In the genomic region with DNA sequence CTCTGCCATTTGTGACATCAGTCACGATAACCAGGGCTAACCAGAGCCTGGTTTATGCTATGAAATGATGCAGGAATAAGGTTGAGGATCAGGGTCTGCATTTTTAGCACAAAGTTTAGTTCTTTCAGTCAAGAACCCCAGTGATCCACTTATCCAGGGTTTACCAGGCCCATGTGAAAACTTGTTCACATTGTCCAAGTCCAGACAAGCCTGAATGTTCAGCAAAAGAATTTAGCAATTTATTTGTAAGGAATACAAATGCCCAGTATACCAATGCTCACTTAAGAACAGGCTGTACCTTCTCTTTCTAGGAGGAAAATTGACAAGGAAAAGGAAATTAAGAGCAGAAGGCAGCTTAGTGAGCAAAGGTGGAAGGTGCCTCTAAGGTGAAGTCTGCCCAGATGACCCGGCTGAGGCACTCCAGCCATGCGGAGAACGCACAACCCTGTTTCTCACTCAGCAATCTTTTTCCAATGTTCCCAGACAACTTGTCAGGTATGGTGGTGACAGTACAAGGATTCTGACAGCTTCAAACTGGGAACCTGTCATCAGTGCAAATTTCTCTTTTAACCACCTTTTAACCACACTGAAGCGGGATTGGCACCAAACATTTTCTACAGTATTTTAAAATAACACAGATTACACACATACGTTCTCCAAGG, we compare ENCODE assay signal across 1 cellular context.
A peak's percentile ranks its signal among the peaks of the same experiment; 100 is the strongest.
TF ChIP-seq lines count a peak whose summit lies in the region.

No MANE protein-coding gene starts in this region.

TF ChIP-seq in HepG2, 621 proteins besides CTCF, POLR2A, EP300 and RAD21:
- TF ChIP-seq, protein P1, sequence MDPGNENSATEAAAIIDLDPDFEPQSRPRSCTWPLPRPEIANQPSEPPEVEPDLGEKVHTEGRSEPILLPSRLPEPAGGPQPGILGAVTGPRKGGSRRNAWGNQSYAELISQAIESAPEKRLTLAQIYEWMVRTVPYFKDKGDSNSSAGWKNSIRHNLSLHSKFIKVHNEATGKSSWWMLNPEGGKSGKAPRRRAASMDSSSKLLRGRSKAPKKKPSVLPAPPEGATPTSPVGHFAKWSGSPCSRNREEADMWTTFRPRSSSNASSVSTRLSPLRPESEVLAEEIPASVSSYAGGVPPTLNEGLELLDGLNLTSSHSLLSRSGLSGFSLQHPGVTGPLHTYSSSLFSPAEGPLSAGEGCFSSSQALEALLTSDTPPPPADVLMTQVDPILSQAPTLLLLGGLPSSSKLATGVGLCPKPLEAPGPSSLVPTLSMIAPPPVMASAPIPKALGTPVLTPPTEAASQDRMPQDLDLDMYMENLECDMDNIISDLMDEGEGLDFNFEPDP (CRISPR knock-in tag; conservative IDR thresholded peaks at IDR 0.05), result 0 out of 2 replicates have a peak, but pooled peaks have one; percentile 48
- no peak for TF ChIP-seq FOXM1 (CRISPR knock-in tag; IDR thresholded peaks at IDR 0.05)
